Comparison of ENCODE assay signal across 7 cellular contexts in the genomic region with DNA sequence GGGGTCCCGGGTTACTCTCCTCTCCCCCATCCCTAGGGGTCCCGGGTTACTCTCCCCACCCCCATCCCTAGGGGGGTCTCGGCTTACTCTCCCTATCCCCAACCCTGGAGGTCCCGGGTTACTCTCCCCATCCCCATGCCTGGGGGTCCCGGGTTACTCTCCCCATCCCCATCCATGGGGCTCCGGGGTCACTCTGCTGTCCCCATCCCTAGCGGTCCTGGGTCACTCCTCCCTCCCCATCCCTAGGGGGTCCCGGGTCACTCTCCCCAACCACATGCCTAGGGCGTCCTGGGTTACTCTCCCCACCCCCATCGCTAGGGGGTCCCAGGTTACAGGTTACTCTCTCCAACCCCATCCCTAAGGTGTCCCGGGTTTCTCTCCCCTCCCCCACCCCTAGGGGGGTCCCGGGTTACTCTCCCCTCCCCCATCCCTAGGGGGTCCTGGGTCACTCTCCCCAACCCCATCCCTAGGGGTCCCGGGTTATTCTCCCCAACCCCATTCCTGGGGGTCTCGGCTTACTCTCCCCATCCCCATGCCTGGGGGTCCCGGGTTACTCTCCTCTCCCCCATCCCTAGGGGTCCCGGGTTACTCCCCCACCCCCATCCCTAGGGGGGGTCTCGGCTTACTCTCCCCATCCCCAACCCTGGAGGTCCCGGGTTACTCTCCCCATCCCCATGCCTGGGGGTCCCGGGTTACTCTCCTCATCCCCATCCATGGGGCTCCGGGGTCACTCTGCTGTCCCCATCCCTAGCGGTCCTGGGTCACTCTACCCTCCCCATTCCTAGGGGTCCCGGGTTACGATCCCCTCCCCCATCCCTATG. TPM values are rescaled to one million over a fixed set of nuclear protein-coding genes. Genes with fewer than 3 reads are reported as not detected.
DNase-seq lines count a peak whose midpoint lies in the region; ATAC-seq, FAIRE-seq and TF ChIP-seq lines count a peak whose summit lies in the region.

No MANE protein-coding gene starts in this region.

- H3K27me3 ChIP-seq in keratinocyte (ENCODE audit: control insufficient read depth, extremely low read depth, insufficient read depth, low read length) (no peaks in the 10 kb centered on the region), subcutaneous abdominal adipose tissue (ENCODE audit: control insufficient read depth in 5 of 5, insufficient read depth in 4 of 5, low read length in 5 of 5) (no peaks in the 10 kb centered on the region)

- ATAC-seq in activated naive CD8-positive, alpha-beta T cell treated with anti-CD3 and anti-CD28 coated beads, Interleukin-2, amount 10 ng/mL, durations not matched to agents 7 days and 5 days (ENCODE audit: low read depth), result no peak
- ATAC-seq in HG03159 (IDR thresholded peaks at IDR 0.05; ENCODE audit: unreplicated experiment), result no peak

- no peak for FAIRE-seq in keratinocyte (lab: Jason Lieb, UNC)

- no peaks in the 10 kb centered on the region for H3K27me3 Mint-ChIP-seq in activated naive CD8-positive, alpha-beta T cell treated with anti-CD3 and anti-CD28 coated beads, Interleukin-2, amount 10 ng/mL, durations not matched to agents 7 days and 5 days

- H4K20me1 ChIP-seq in keratinocyte (ENCODE audit: control insufficient read depth, extremely low read depth, insufficient read depth, low read length), result no peaks in the 10 kb centered on the region

- H3K4me3 ChIP-seq in Jurkat, Clone E6-1 (ENCODE audit: low read length), result peak overlapping the region; percentile 83
- H3K4me3 ChIP-seq in keratinocyte (ENCODE audit: control insufficient read depth in 2 of 3, extremely low read depth in 1 of 3, insufficient read depth in 2 of 3, low read depth in 1 of 3, low read length in 3 of 3), result peak overlapping the region; percentile 68 to 99 (median 89)
- H3K4me3 ChIP-seq in subcutaneous abdominal adipose tissue (ENCODE audit: low read depth in 1 of 5, low read length in 5 of 5), result peak overlapping the region; percentile 76 to 92 (median 86)

- peaks cover 33% of the 10 kb centered on the region for H3K36me3 Mint-ChIP-seq in activated naive CD8-positive, alpha-beta T cell treated with anti-CD3 and anti-CD28 coated beads, Interleukin-2, amount 10 ng/mL, durations not matched to agents 7 days and 5 days

- no peaks in the 10 kb centered on the region for H3K9me1 ChIP-seq in keratinocyte (ENCODE audit: control insufficient read depth, extremely low read depth, insufficient read depth, low read length)

- H2AFZ ChIP-seq in keratinocyte (ENCODE audit: control insufficient read depth, low read length), result no peak overlapping the region

- H3K4me2 ChIP-seq in keratinocyte (ENCODE audit: control insufficient read depth, extremely low read depth, insufficient read depth, low read depth, low read length), result peak overlapping the region; percentile 66

- no peaks in the 10 kb centered on the region for H3K9me3 ChIP-seq in keratinocyte (ENCODE audit: control insufficient read depth, low read depth, low read length)
- peaks cover 0 to 5% (median 0%) of the 10 kb centered on the region in 5 donors for H3K9me3 ChIP-seq in subcutaneous abdominal adipose tissue (ENCODE audit: control insufficient read depth in 5 of 5, low read length in 5 of 5)

- TF ChIP-seq CTCF in keratinocyte (optimal IDR thresholded peaks at IDR 0.05 in 1 of 3, IDR thresholded peaks at IDR 0.05 in 1 of 3, conservative IDR thresholded peaks at IDR 0.05 in 1 of 3; ENCODE audit: extremely low read depth in 1 of 3, insufficient read depth in 2 of 3, low read length in 3 of 3), result no peak

- H3K4me1 Mint-ChIP-seq in activated naive CD8-positive, alpha-beta T cell treated with anti-CD3 and anti-CD28 coated beads, Interleukin-2, amount 10 ng/mL, durations not matched to agents 7 days and 5 days, result peaks cover 35% of the 10 kb centered on the region

- peak overlapping the region; percentile 82 for H3K9ac ChIP-seq in keratinocyte (ENCODE audit: control insufficient read depth, extremely low read depth, insufficient read depth, low read length)
- peak overlapping the region in 4 of 5 donors; percentile 76 to 79 (median 77) for H3K9ac ChIP-seq in subcutaneous abdominal adipose tissue (ENCODE audit: low read length in 5 of 5)

- no peak for DNase-seq in Jurkat, Clone E6-1 (ENCODE audit: low read depth, low spot score)
- DNase-seq in activated naive CD8-positive, alpha-beta T cell treated with anti-CD3 and anti-CD28 coated beads, Interleukin-2, amount 10 ng/mL, durations not matched to agents 7 days and 5 days, result peak; percentile 43
- DNase-seq in keratinocyte (ENCODE audit: low read depth, low spot score) (no peak), NCI-H2107 treated with DMSO at 0.1 percent for 48 hours (lab: John Stamatoyannopoulos, UW; ENCODE audit: unreplicated experiment) (no peak), NCI-H1436 treated with DMSO at 0.1 percent for 48 hours (lab: John Stamatoyannopoulos, UW) (no peak)

- peaks cover 41% of the 10 kb centered on the region for H3K79me2 ChIP-seq in keratinocyte (ENCODE audit: control insufficient read depth, insufficient read depth, low read length)

- H3K27ac ChIP-seq in keratinocyte (ENCODE audit: control insufficient read depth, insufficient read depth, low read length) (peak overlapping the region; percentile 70), subcutaneous abdominal adipose tissue (ENCODE audit: low read depth, low read length) (peak overlapping the region; percentile 57)

- POLR2A ChIA-PET in activated naive CD8-positive, alpha-beta T cell treated with anti-CD3 and anti-CD28 coated beads, Interleukin-2, amount 10 ng/mL, durations not matched to agents 7 days and 5 days (lab: Charles Lee), result no interaction called here

- dilution Hi-C loops in keratinocyte (cut with MboI; ENCODE audit: extremely low pct_ligation_motif_present, low sequenced_read_pairs), result no loop called here

- peak overlapping the region; percentile 85 for H3K27ac Mint-ChIP-seq in activated naive CD8-positive, alpha-beta T cell treated with anti-CD3 and anti-CD28 coated beads, Interleukin-2, amount 10 ng/mL, durations not matched to agents 7 days and 5 days

- peaks cover 27% of the 10 kb centered on the region for H3K9me3 Mint-ChIP-seq in activated naive CD8-positive, alpha-beta T cell treated with anti-CD3 and anti-CD28 coated beads, Interleukin-2, amount 10 ng/mL, durations not matched to agents 7 days and 5 days

- peaks cover 0 to 6% of the 10 kb centered on the region in 2 experiments for H3K36me3 ChIP-seq in keratinocyte (ENCODE audit: control insufficient read depth in 2 of 2, extremely low read depth in 1 of 2, insufficient read depth in 2 of 2, low read length in 2 of 2)
- peaks cover 0 to 2% (median 0%) of the 10 kb centered on the region in 5 donors for H3K36me3 ChIP-seq in subcutaneous abdominal adipose tissue (ENCODE audit: control insufficient read depth in 5 of 5, insufficient read depth in 5 of 5, low read length in 5 of 5)

- peak overlapping the region; percentile 80 for H3K4me3 Mint-ChIP-seq in activated naive CD8-positive, alpha-beta T cell treated with anti-CD3 and anti-CD28 coated beads, Interleukin-2, amount 10 ng/mL, durations not matched to agents 7 days and 5 days

- H3K4me1 ChIP-seq in keratinocyte (ENCODE audit: control insufficient read depth, extremely low read depth, insufficient read depth, low read length), result no peaks in the 10 kb centered on the region
- peaks cover 0 to 24% (median 19%) of the 10 kb centered on the region in 5 donors for H3K4me1 ChIP-seq in subcutaneous abdominal adipose tissue (ENCODE audit: control insufficient read depth in 5 of 5, insufficient read depth in 5 of 5, low read length in 5 of 5)

RNA-seq across cellular contexts. Expression of a gene that starts 0.8 kb away (rescaled TPM):
- 21.7 TPM for polyA plus RNA-seq in Jurkat, Clone E6-1 (2012; ENCODE audit: insufficient read depth, insufficient read length)
- total RNA-seq in activated naive CD8-positive, alpha-beta T cell treated with anti-CD3 and anti-CD28 coated beads, Interleukin-2, amount 10 ng/mL, durations not matched to agents 7 days and 5 days, result 10 to 100 TPM; 39.4 to 42.2 TPM
- 13.8 to 16.3 TPM (median 15.2 TPM) in 3 replicates for polyA plus RNA-seq in keratinocyte
- 8.3 TPM for polyA plus RNA-seq in keratinocyte (2011; ENCODE audit: low read depth)
- polyA plus RNA-seq in keratinocyte (2011; cell fraction: cytosol; rRNA removed), result 9.7 and 22.6 TPM in 2 replicates
- 18.0 and 25.1 TPM in 2 replicates for polyA plus RNA-seq in keratinocyte (2011; cell fraction: nucleus; rRNA removed)
- polyA plus RNA-seq in keratinocyte (2012; ENCODE audit: low replicate concordance), result 11.7 and 20.9 TPM in 2 replicates
- polyA minus RNA-seq in keratinocyte, result 12.5 to 15.3 TPM (median 14.5 TPM) in 3 replicates
- polyA minus RNA-seq in keratinocyte (2011; cell fraction: cytosol; rRNA and poly(A)+ RNA removed), result 25.5 TPM
- polyA minus RNA-seq in keratinocyte (2011; cell fraction: nucleus; rRNA and poly(A)+ RNA removed), result 13.7 and 17.2 TPM in 2 replicates

RNA-seq across cellular contexts. Expression of a gene that starts 60.0 kb away (rescaled TPM):
- polyA plus RNA-seq in Jurkat, Clone E6-1 (2012; ENCODE audit: insufficient read depth, insufficient read length), result 177 TPM
- total RNA-seq in activated naive CD8-positive, alpha-beta T cell treated with anti-CD3 and anti-CD28 coated beads, Interleukin-2, amount 10 ng/mL, durations not matched to agents 7 days and 5 days, result 100 to 1,000 TPM; 235 to 241 TPM
- 179 to 351 TPM (median 187 TPM) in 3 replicates for polyA plus RNA-seq in keratinocyte
- polyA plus RNA-seq in keratinocyte (2011; ENCODE audit: low read depth), result 93.4 TPM
- 162 and 447 TPM in 2 replicates for polyA plus RNA-seq in keratinocyte (2011; cell fraction: cytosol; rRNA removed)
- 92.2 and 116 TPM in 2 replicates for polyA plus RNA-seq in keratinocyte (2011; cell fraction: nucleus; rRNA removed)
- polyA plus RNA-seq in keratinocyte (2012; ENCODE audit: low replicate concordance), result 321 and 375 TPM in 2 replicates
- polyA minus RNA-seq in keratinocyte, result 145 to 228 TPM (median 178 TPM) in 3 replicates
- polyA minus RNA-seq in keratinocyte (2011; cell fraction: cytosol; rRNA and poly(A)+ RNA removed), result 546 TPM
- polyA minus RNA-seq in keratinocyte (2011; cell fraction: nucleus; rRNA and poly(A)+ RNA removed), result 89.8 and 91.8 TPM in 2 replicates
